Comparison of ENCODE assay signal across 21 cellular contexts in genomic region chr14:77618381-77618780, GRCh38.
"Had no signal": no experiment of that assay in that cellular context is flagged by ENCODE, and none has a peak within 500 bp of the region (broad histone marks: within the 10 kb centered on the region; RNA-seq: fewer than 3 reads in every experiment).

No MANE protein-coding gene starts in this region.

- FAIRE-seq: urothelium cell line had no signal

- H3K27ac ChIP-seq: colonic mucosa, heart right ventricle, psoas muscle, tibial artery had no signal

- H3K9me3 Mint-ChIP-seq: activated naive CD4-positive, alpha-beta T cell treated with anti-CD3 and anti-CD28 coated beads, Interleukin-2, amount 10 ng/mL, durations not matched to agents 7 days and 5 days; activated naive CD8-positive, alpha-beta T cell treated with anti-CD3 and anti-CD28 coated beads, Interleukin-2, amount 50 U/mL, for 24 hours; activated T-cell treated with anti-CD3 and anti-CD28 coated beads, Interleukin-2, amount 50 U/mL, for 4 hours; endodermal cell had no signal

- H3K4me3 ChIP-seq: colonic mucosa, gastroesophageal sphincter, heart right ventricle, left lung, psoas muscle, tibial artery had no signal

- DNase-seq: activated CD4-positive, alpha-beta T cell treated with anti-CD3 and anti-CD28 coated beads, Interleukin-2, amount 50 U/mL, for 1 hour; activated CD8-positive, alpha-beta memory T cell treated with anti-CD3 and anti-CD28 coated beads, Interleukin-2, amount 50 U/mL, for 4 hours; activated effector memory CD4-positive, alpha-beta T cell treated with Interleukin-2 at 50 U/mL for 16 hours; activated naive CD4-positive, alpha-beta T cell treated with anti-CD3 and anti-CD28 coated beads, Interleukin-2, amount 10 ng/mL, durations not matched to agents 7 days and 5 days; activated naive CD8-positive, alpha-beta T cell treated with anti-CD3 and anti-CD28 coated beads, Interleukin-2, amount 50 U/mL, for 24 hours; activated T-cell treated with anti-CD3 and anti-CD28 coated beads, Interleukin-2, amount 50 U/mL, for 4 hours; anterior cingulate cortex; central memory CD4-positive, alpha-beta T cell; colonic mucosa; endodermal cell; erythroblast; heart right ventricle; left lung; psoas muscle; right cardiac atrium; stimulated activated CD4-positive, alpha-beta T cell treated with anti-CD3 and anti-CD28 coated beads, Interleukin-2, amount 100 ng/mL, for 24 hours; stimulated activated naive CD4-positive, alpha-beta T cell treated with Interleukin-2 at 50 U/mL for 16 hours; tibial artery had no signal

- H3K27me3 ChIP-seq: colonic mucosa, gastroesophageal sphincter, heart right ventricle, left lung, tibial artery had no signal

- H3K9me3 ChIP-seq: colonic mucosa, gastroesophageal sphincter, heart right ventricle, left lung, psoas muscle, tibial artery had no signal

- H3K27me3 Mint-ChIP-seq: activated naive CD8-positive, alpha-beta T cell treated with anti-CD3 and anti-CD28 coated beads, Interleukin-2, amount 50 U/mL, for 24 hours had no signal

- H3K36me3 ChIP-seq: colonic mucosa, gastroesophageal sphincter, heart right ventricle, left lung, tibial artery had no signal

- ATAC-seq: activated naive CD8-positive, alpha-beta T cell treated with anti-CD3 and anti-CD28 coated beads, Interleukin-2, amount 50 U/mL, for 24 hours; activated T-cell treated with anti-CD3 and anti-CD28 coated beads, Interleukin-2, amount 50 U/mL, for 4 hours; gastroesophageal sphincter; heart right ventricle; left lung; psoas muscle; right cardiac atrium had no signal

- H3K4me3 Mint-ChIP-seq: activated naive CD4-positive, alpha-beta T cell treated with anti-CD3 and anti-CD28 coated beads, Interleukin-2, amount 10 ng/mL, durations not matched to agents 7 days and 5 days; activated naive CD8-positive, alpha-beta T cell treated with anti-CD3 and anti-CD28 coated beads, Interleukin-2, amount 50 U/mL, for 24 hours; activated T-cell treated with anti-CD3 and anti-CD28 coated beads, Interleukin-2, amount 50 U/mL, for 4 hours; endodermal cell had no signal

- H3K27ac Mint-ChIP-seq: activated naive CD4-positive, alpha-beta T cell treated with anti-CD3 and anti-CD28 coated beads, Interleukin-2, amount 10 ng/mL, durations not matched to agents 7 days and 5 days; activated naive CD8-positive, alpha-beta T cell treated with anti-CD3 and anti-CD28 coated beads, Interleukin-2, amount 50 U/mL, for 24 hours; brain; endodermal cell had no signal
